ENCODE assay signal across 10 cellular contexts in the genomic region with DNA sequence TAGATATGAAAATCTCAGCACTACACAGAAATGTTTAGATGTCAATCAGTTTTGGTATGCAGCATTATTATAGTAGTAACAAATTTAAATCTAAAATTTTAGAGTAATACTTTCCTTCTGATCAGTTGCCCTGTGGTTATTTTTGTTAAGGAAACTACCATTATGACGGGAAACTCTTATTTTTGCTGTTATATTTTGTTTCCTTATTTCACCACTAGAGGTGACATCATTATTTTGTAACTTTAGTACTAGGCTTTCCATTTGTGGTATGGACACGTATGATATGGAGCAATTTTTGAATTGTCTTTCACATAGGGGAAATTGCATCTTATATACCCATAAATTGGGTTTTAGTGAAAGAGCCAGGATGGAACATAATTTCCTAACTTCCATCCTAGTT. TPM values are rescaled to one million over a fixed set of nuclear protein-coding genes. Genes with fewer than 3 reads are reported as not detected.
A peak's percentile ranks its signal among the peaks of the same experiment; 100 is the strongest.
DNase-seq lines count a peak whose midpoint lies in the region; ATAC-seq lines count a peak whose summit lies in the region.
"Had no signal": no experiment of that assay in that cellular context is flagged by ENCODE, and none has a peak within 500 bp of the region (broad histone marks: within the 10 kb centered on the region; RNA-seq: fewer than 3 reads in every experiment).

No MANE protein-coding gene starts in this region.

- no peaks in the 10 kb centered on the region for H3K36me3 Mint-ChIP-seq in naive thymus-derived CD4-positive, alpha-beta T cell

- intact Hi-C loops in naive thymus-derived CD4-positive, alpha-beta T cell (cut with micrococcal nuclease) = no loop called here

- POLR2A ChIA-PET in naive thymus-derived CD4-positive, alpha-beta T cell (lab: Charles Lee) = no interaction called here

- CTCF ChIA-PET in naive thymus-derived CD4-positive, alpha-beta T cell (lab: Charles Lee) = no interaction called here

- H3K36me3 ChIP-seq in naive thymus-derived CD4-positive, alpha-beta T cell (ENCODE audit: control insufficient read depth in 2 of 3, insufficient read depth in 3 of 3, low read length in 3 of 3) = no peaks in the 10 kb centered on the region
- H3K36me3 ChIP-seq: colonic mucosa had no signal

- peak overlapping the region in 2 of 9 donors; percentile 36 to 54 for H3K27ac Mint-ChIP-seq in naive thymus-derived CD4-positive, alpha-beta T cell

- DNase-seq in SKM-1 (lab: John Stamatoyannopoulos, UW; ENCODE audit: unreplicated experiment) (peak; percentile 77), OCI-M2 (lab: John Stamatoyannopoulos, UW; ENCODE audit: unreplicated experiment) (no peak), NCI-H1417 treated with DMSO at 0.1 percent for 48 hours (lab: John Stamatoyannopoulos, UW) (no peak), NK-92 (lab: John Stamatoyannopoulos, UW; ENCODE audit: unreplicated experiment) (no peak), NCI-H345 (lab: John Stamatoyannopoulos, UW) (no peak)
- DNase-seq in naive thymus-derived CD4-positive, alpha-beta T cell = no peak
- DNase-seq: colonic mucosa, NCI-H1092 treated with DMSO at 0.1 percent for 48 hours had no signal

- H3K27me3 Mint-ChIP-seq in naive thymus-derived CD4-positive, alpha-beta T cell = peaks cover 0 to 17% (median under 1%) of the 10 kb centered on the region in 5 donors

- no peak overlapping the region for H3K27ac ChIP-seq in naive thymus-derived CD4-positive, alpha-beta T cell (ENCODE audit: low read depth, low read length)
- H3K27ac ChIP-seq: colonic mucosa had no signal

- H3K27me3 ChIP-seq in naive thymus-derived CD4-positive, alpha-beta T cell (ENCODE audit: control insufficient read depth in 2 of 2, insufficient read depth in 2 of 2, low read length in 2 of 2) = no peaks in the 10 kb centered on the region
- H3K27me3 ChIP-seq: colonic mucosa had no signal

- no peaks in the 10 kb centered on the region for H3K4me1 ChIP-seq in naive thymus-derived CD4-positive, alpha-beta T cell (ENCODE audit: control insufficient read depth in 2 of 2, insufficient read depth in 2 of 2, low read length in 2 of 2)
- H3K4me1 ChIP-seq: colonic mucosa had no signal

- H3K9me3 ChIP-seq in naive thymus-derived CD4-positive, alpha-beta T cell (ENCODE audit: control insufficient read depth in 2 of 3, low read length in 3 of 3) = no peaks in the 10 kb centered on the region
- H3K9me3 ChIP-seq: colonic mucosa had no signal

- H3K4me3 ChIP-seq in naive thymus-derived CD4-positive, alpha-beta T cell (ENCODE audit: low read length) = no peak overlapping the region
- H3K4me3 ChIP-seq: colonic mucosa had no signal

- peaks cover 0 to 5% (median 0%) of the 10 kb centered on the region in 7 donors for H3K4me1 Mint-ChIP-seq in naive thymus-derived CD4-positive, alpha-beta T cell

- no peaks in the 10 kb centered on the region for H3K9me3 Mint-ChIP-seq in naive thymus-derived CD4-positive, alpha-beta T cell

- no peak overlapping the region for H3K4me3 Mint-ChIP-seq in naive thymus-derived CD4-positive, alpha-beta T cell

- ATAC-seq in GM18519 (IDR thresholded peaks at IDR 0.05; ENCODE audit: low FRiP score, unreplicated experiment) = peak; percentile 44
- ATAC-seq in HG02759 (IDR thresholded peaks at IDR 0.05; ENCODE audit: unreplicated experiment) = peak; percentile 60
- peak; percentile 50 for ATAC-seq in naive thymus-derived CD4-positive, alpha-beta T cell

RNA-seq across cellular contexts. Expression of a gene that starts 19.6 kb away (rescaled TPM):
- 10 to 100 TPM; 56.3 to 87.0 (median 63.8) TPM for total RNA-seq in naive thymus-derived CD4-positive, alpha-beta T cell
- 10 to 100 TPM; 35.0 to 38.9 TPM for polyA plus RNA-seq in naive thymus-derived CD4-positive, alpha-beta T cell
